8 cellular contexts compared by ENCODE assay signal in genomic region chr17:40178021-40178601, GRCh38. TPM values are rescaled to one million over a fixed set of nuclear protein-coding genes. Genes with fewer than 3 reads are reported as not detected.
DNase-seq lines count a peak whose midpoint lies in the region; ATAC-seq, FAIRE-seq and TF ChIP-seq lines count a peak whose summit lies in the region.

No MANE protein-coding gene starts in this region.

- no peak for TF ChIP-seq RAD21 in K562 (CRISPR knock-in tag; conservative IDR thresholded peaks at IDR 0.05 in 1 of 2, IDR thresholded peaks at IDR 0.05 in 1 of 2)

- H3K79me2 ChIP-seq in K562 (ENCODE audit: control insufficient read depth, insufficient read depth, low read length): no peaks in the 10 kb centered on the region

- peak overlapping the region; percentile 56; the same call in 1 of the 3 replicates for H3K27ac ChIP-seq in K562 (ENCODE audit: extremely low read depth, low read depth, low read length)
- peak overlapping the region; percentile 5 to 77 (median 74) for H3K27ac ChIP-seq in stomach
- H3K27ac ChIP-seq in psoas muscle: no peak overlapping the region

- peaks cover 9% of the 10 kb centered on the region for H3K4me1 Mint-ChIP-seq in T-helper 2 cell treated with Interferon-gamma antibody and Interleukin-4, amounts not matched to agents 5 μg/mL and 100 μg/mL, for 36 hours (ENCODE audit: low read depth)

- H4K20me1 ChIP-seq in K562 (replicated peaks; ENCODE audit: control insufficient read depth, insufficient read depth, low read length): no peaks in the 10 kb centered on the region

- H3K9me3 ChIP-seq in K562 (replicated peaks; ENCODE audit: control insufficient read depth, insufficient read depth, low read depth, low read length) (no peaks in the 10 kb centered on the region), stomach (no peaks in the 10 kb centered on the region), psoas muscle (no peaks in the 10 kb centered on the region)

- CTCF ChIA-PET in K562 (lab: Yijun Ruan, JAX; ENCODE audit: low intra/inter-chr PET ratio): no interaction called here

- no peak overlapping the region for H2AFZ ChIP-seq in K562 (ENCODE audit: low read depth, low read length)

- H3K27ac Mint-ChIP-seq in T-helper 2 cell treated with Interferon-gamma antibody and Interleukin-4, amounts not matched to agents 5 μg/mL and 100 μg/mL, for 36 hours: no peak overlapping the region

- TF ChIP-seq CTCF in K562 (IDR thresholded peaks at IDR 0.05 in 2 of 3, conservative IDR thresholded peaks at IDR 0.05 in 1 of 3; ENCODE audit: insufficient read depth in 2 of 3, low read depth in 1 of 3, low read length in 3 of 3) (no peak), stomach (IDR thresholded peaks at IDR 0.05) (no peak), psoas muscle (IDR thresholded peaks at IDR 0.05) (no peak)

- TF ChIP-seq EP300 in K562 (IDR thresholded peaks at IDR 0.05; ENCODE audit: low read length): no peak
- no peak for TF ChIP-seq EP300 in stomach (IDR thresholded peaks at IDR 0.05)

- intact Hi-C loops in K562 (cut with micrococcal nuclease): no loop called here
- intact Hi-C loops in left colon (cut with DNase I, micrococcal nuclease): loop anchor here in 1 of 2 donors (10.0 kb wide), 1 partner anchor 153 kb away; no protein-coding TSS in a partner anchor
- intact Hi-C loops in stomach (cut with DNase I; ENCODE audit: low total_unique reads): no loop called here
- intact Hi-C loops in psoas muscle (cut with DNase I): no loop called here

- H3K9me1 ChIP-seq in K562 (ENCODE audit: control insufficient read depth, insufficient read depth, low read length): peaks cover 5% of the 10 kb centered on the region

- in situ Hi-C loops in K562 (cut with MboI): no loop called here

- WGBS in K562 (ENCODE audit: insufficient coverage, low coverage, missing lambda C conversion rate): 97% methylated on average over 15 of the region's 46 CpGs
- 24 to 54% (median 37%) methylated on average over 4 to 44 of the region's 46 CpGs for WGBS in stomach, 5 donors
- WGBS in psoas muscle, 3 donors: 70 to 90% (median 81%) methylated on average over 15 to 46 of the region's 46 CpGs

- TF ChIP-seq POLR2A in K562 (conservative IDR thresholded peaks at IDR 0.05) (no peak), stomach (IDR thresholded peaks at IDR 0.05) (no peak)

- no peaks in the 10 kb centered on the region for H3K9me3 Mint-ChIP-seq in T-helper 2 cell treated with Interferon-gamma antibody and Interleukin-4, amounts not matched to agents 5 μg/mL and 100 μg/mL, for 36 hours

- no peaks in the 10 kb centered on the region for H3K27me3 Mint-ChIP-seq in T-helper 2 cell treated with Interferon-gamma antibody and Interleukin-4, amounts not matched to agents 5 μg/mL and 100 μg/mL, for 36 hours (ENCODE audit: low read depth)

- H3K4me3 ChIP-seq in K562 (no peak overlapping the region; the same call in 1 of the 2 replicates), stomach (peak overlapping the region; percentile 52 to 61 (median 59)), psoas muscle (no peak overlapping the region)

- H3K27me3 ChIP-seq in K562 (ENCODE audit: control insufficient read depth in 2 of 2, insufficient read depth in 2 of 2, low read length in 2 of 2) (no peaks in the 10 kb centered on the region), stomach (peaks cover 0 to 8% (median 0%) of the 10 kb centered on the region in 3 donors), psoas muscle (ENCODE audit: insufficient read depth in 3 of 3, low read length in 2 of 3) (no peaks in the 10 kb centered on the region)

- ATAC-seq in K562 (no peak), left colon (peak; percentile 1), psoas muscle (no peak)

- no peak overlapping the region for H3K4me2 ChIP-seq in K562 (ENCODE audit: insufficient read depth, low read length)

- peak overlapping the region in 1 of 2 experiments; percentile 62; a peak in 2 of 4 replicates for H3K9ac ChIP-seq in K562 (ENCODE audit: insufficient read depth in 1 of 2, low read depth in 2 of 2, low read length in 2 of 2)

- peaks cover 17% of the 10 kb centered on the region; the same call in 2 of the 3 replicates for H3K36me3 ChIP-seq in K562 (ENCODE audit: control insufficient read depth, insufficient read depth, low read length)
- H3K36me3 ChIP-seq in stomach: peaks cover 8 to 31% (median 25%) of the 10 kb centered on the region in 4 donors
- peaks cover 2 to 42% of the 10 kb centered on the region in 2 donors for H3K36me3 ChIP-seq in psoas muscle (ENCODE audit: insufficient read depth in 1 of 2, low read depth in 1 of 2)

- BruUV-seq in K562 (replicated peaks; lab: Mats Ljungman, UMichigan): no TSS peak

- peaks cover 10 to 28% of the 10 kb centered on the region in 2 experiments; a peak in 4 of 5 replicates for H3K4me1 ChIP-seq in K562 (replicated peaks in 1 of 2; ENCODE audit: control insufficient read depth in 2 of 2, insufficient read depth in 2 of 2, low read length in 2 of 2)
- H3K4me1 ChIP-seq in stomach: peaks cover 37 to 57% (median 46%) of the 10 kb centered on the region in 4 donors
- peaks cover 7% of the 10 kb centered on the region for H3K4me1 ChIP-seq in psoas muscle

- peak overlapping the region; percentile 12 for H3K4me3 Mint-ChIP-seq in T-helper 2 cell treated with Interferon-gamma antibody and Interleukin-4, amounts not matched to agents 5 μg/mL and 100 μg/mL, for 36 hours

- no peak for FAIRE-seq in K562 (lab: Jason Lieb, UNC)

- POLR2A ChIA-PET in K562 (lab: Yijun Ruan, JAX): interaction anchor here (0.7 to 1.2 kb wide), 2 partner anchors 13 to 38 kb away, joined by 3 read pairs; partner anchors contain the start of gene CASC3

- DNase-seq in T-helper 2 cell treated with Interferon-gamma antibody and Interleukin-4, amounts not matched to agents 5 μg/mL and 100 μg/mL, for 36 hours (ENCODE audit: low spot score): no peak
- DNase-seq in T-helper 2 cell (no peak), K562 (ENCODE audit: extremely low read depth in 1 of 4, low spot score in 3 of 4) (peak in 2 of 4 experiments; percentile 47 to 49), left colon (peak in 1 of 2 donors; percentile 55), stomach (no peak), psoas muscle (no peak), NCI-H1092 (lab: John Stamatoyannopoulos, UW) (no peak), SW 1271 (lab: John Stamatoyannopoulos, UW) (no peak)

- H3K36me3 Mint-ChIP-seq in T-helper 2 cell treated with Interferon-gamma antibody and Interleukin-4, amounts not matched to agents 5 μg/mL and 100 μg/mL, for 36 hours (ENCODE audit: low read depth): peaks cover 11% of the 10 kb centered on the region

RNA-seq across cellular contexts. Expression of gene RAPGEFL1, which starts 0.8 kb away (rescaled TPM):
- 22.1 and 46.9 TPM in 2 replicates for total RNA-seq in K562 (2011; cell fraction: chromatin; rRNA removed; ENCODE audit: low replicate concordance)
- 18.2 and 24.0 TPM in 2 replicates for total RNA-seq in K562 (2011; cell fraction: nucleolus; rRNA removed)
- total RNA-seq in K562 (2011; cell fraction: nucleoplasm; rRNA removed): 17.4 and 20.8 TPM in 2 replicates
- total RNA-seq in K562 (2014; rRNA removed) (1.8 and 2.1 TPM in 2 replicates), K562 (2014; rRNA removed; fragmentation: Illumina TruSeq; extraction: Trizol) (1.5 and 1.6 TPM in 2 replicates), K562 (2015; rRNA removed; fragmentation: Illumina TruSeq; extraction: Trizol) (1.5 and 1.8 TPM in 2 replicates), K562 (2021) (3.6 and 4.1 TPM in 2 replicates), left colon (100 to 1,000 TPM; 149 to 194 TPM), stomach (100 to 1,000 TPM in 1 of 5 donors, 10 to 100 TPM in 3, 1 to 10 TPM in 1; 8.5 to 294 (median 29.0) TPM), psoas muscle (1 to 10 TPM; 2.8 to 5.7 (median 3.9) TPM)
- polyA plus RNA-seq in K562 (2011; rRNA removed) (2.4 and 2.9 TPM in 2 replicates), K562 (2014; fragmentation: Illumina TruSeq; extraction: Trizol) (1.9 and 2.8 TPM in 2 replicates), K562 (2014; fragmentation: Nextera tagmentation; extraction: Ambion mirVana) (under 1 TPM; 0.18 to 0.50 TPM), K562 (2014; rRNA removed) (2.2 and 2.6 TPM in 2 replicates), stomach (10 to 100 TPM in 2 of 3 donors, 1 to 10 TPM in 1; 5.2 to 76.8 (median 15.4) TPM), psoas muscle (1 to 10 TPM; 1.7 to 4.2 (median 3.5) TPM)
- 1.4 and 4.0 TPM in 2 replicates for polyA plus RNA-seq in K562 (2011; cell fraction: cytosol; rRNA removed)
- 9.7 and 22.8 TPM in 2 replicates for polyA plus RNA-seq in K562 (2011; cell fraction: nucleus; rRNA removed)
- polyA plus RNA-seq in K562 (2012): 2.0 and 2.5 TPM in 2 replicates
- polyA minus RNA-seq in K562 (2011; rRNA and poly(A)+ RNA removed): 1.9 and 2.9 TPM in 2 replicates
- polyA minus RNA-seq in K562 (2011; cell fraction: cytosol; rRNA and poly(A)+ RNA removed): 2.1 and 4.2 TPM in 2 replicates
- 4.2 and 7.1 TPM in 2 replicates for polyA minus RNA-seq in K562 (2011; cell fraction: nucleus; rRNA and poly(A)+ RNA removed)

RNA-seq across cellular contexts. Expression of gene CASC3, which starts 37.8 kb away (rescaled TPM):
- total RNA-seq in K562 (2011; cell fraction: chromatin; rRNA removed; ENCODE audit: low replicate concordance): 240 and 242 TPM in 2 replicates
- total RNA-seq in K562 (2011; cell fraction: nucleolus; rRNA removed): 98.2 and 103 TPM in 2 replicates
- 184 and 228 TPM in 2 replicates for total RNA-seq in K562 (2011; cell fraction: nucleoplasm; rRNA removed)
- total RNA-seq in K562 (2014; rRNA removed): 21.5 and 30.8 TPM in 2 replicates
- 38.2 and 38.7 TPM in 2 replicates for total RNA-seq in K562 (2014; rRNA removed; fragmentation: Illumina TruSeq; extraction: Trizol)
- 34.4 and 36.5 TPM in 2 replicates for total RNA-seq in K562 (2015; rRNA removed; fragmentation: Illumina TruSeq; extraction: Trizol)
- total RNA-seq in K562 (2021): 57.5 and 61.1 TPM in 2 replicates
- 43.3 and 51.8 TPM in 2 replicates for polyA plus RNA-seq in K562 (2011; rRNA removed)
- polyA plus RNA-seq in K562 (2011; cell fraction: cytosol; rRNA removed): 29.1 and 32.3 TPM in 2 replicates
- polyA plus RNA-seq in K562 (2011; cell fraction: nucleus; rRNA removed): 191 and 220 TPM in 2 replicates
- polyA plus RNA-seq in K562 (2012): 48.8 and 57.5 TPM in 2 replicates
- 56.5 and 65.1 TPM in 2 replicates for polyA plus RNA-seq in K562 (2014; fragmentation: Illumina TruSeq; extraction: Trizol)
- 10 to 100 TPM; 12.5 to 16.9 TPM for polyA plus RNA-seq in K562 (2014; fragmentation: Nextera tagmentation; extraction: Ambion mirVana)
- polyA plus RNA-seq in K562 (2014; rRNA removed): 35.2 and 38.9 TPM in 2 replicates
- polyA minus RNA-seq in K562 (2011; rRNA and poly(A)+ RNA removed): 30.6 and 33.1 TPM in 2 replicates
- polyA minus RNA-seq in K562 (2011; cell fraction: cytosol; rRNA and poly(A)+ RNA removed): 13.3 and 20.1 TPM in 2 replicates
- polyA minus RNA-seq in K562 (2011; cell fraction: nucleus; rRNA and poly(A)+ RNA removed): 26.1 and 31.4 TPM in 2 replicates
- total RNA-seq in left colon: 10 to 100 TPM; 56.2 to 58.9 TPM
- 100 to 1,000 TPM in 2 of 5 donors, 10 to 100 TPM in 3; 41.9 to 198 (median 85.5) TPM for total RNA-seq in stomach
- 10 to 100 TPM; 27.6 to 42.2 (median 37.0) TPM for polyA plus RNA-seq in stomach
- 10 to 100 TPM; 43.9 to 76.7 (median 57.1) TPM for total RNA-seq in psoas muscle
- 10 to 100 TPM; 34.5 to 53.6 (median 38.6) TPM for polyA plus RNA-seq in psoas muscle

RNA-seq across cellular contexts. Expression of gene WIPF2, which starts 41.0 kb away (rescaled TPM):
- 16.7 and 19.5 TPM in 2 replicates for total RNA-seq in K562 (2011; cell fraction: chromatin; rRNA removed; ENCODE audit: low replicate concordance)
- total RNA-seq in K562 (2011; cell fraction: nucleolus; rRNA removed): 7.8 and 9.5 TPM in 2 replicates
- total RNA-seq in K562 (2011; cell fraction: nucleoplasm; rRNA removed): 11.8 and 19.5 TPM in 2 replicates
- total RNA-seq in K562 (2014; rRNA removed) (4.0 and 5.3 TPM in 2 replicates), K562 (2014; rRNA removed; fragmentation: Illumina TruSeq; extraction: Trizol) (4.5 and 5.1 TPM in 2 replicates), K562 (2015; rRNA removed; fragmentation: Illumina TruSeq; extraction: Trizol) (4.9 and 5.3 TPM in 2 replicates), K562 (2021) (13.9 and 15.0 TPM in 2 replicates), left colon (10 to 100 TPM; 43.6 to 53.6 TPM), stomach (10 to 100 TPM in 4 of 5 donors, 1 to 10 TPM in 1; 1.4 to 40.6 (median 15.4) TPM), psoas muscle (1 to 10 TPM; 6.8 to 9.6 (median 8.4) TPM)
- polyA plus RNA-seq in K562 (2011; rRNA removed) (3.6 and 5.3 TPM in 2 replicates), K562 (2014; fragmentation: Illumina TruSeq; extraction: Trizol) (10.7 and 11.0 TPM in 2 replicates), K562 (2014; fragmentation: Nextera tagmentation; extraction: Ambion mirVana) (1 to 10 TPM; 3.9 to 4.5 TPM), K562 (2014; rRNA removed) (6.5 and 7.9 TPM in 2 replicates), stomach (10 to 100 TPM in 2 of 3 donors, 1 to 10 TPM in 1; 6.3 to 11.8 (median 11.2) TPM), psoas muscle (10 to 100 TPM in 1 of 3 donors, 1 to 10 TPM in 2; 4.0 to 10.5 (median 4.8) TPM)
- 2.3 and 4.4 TPM in 2 replicates for polyA plus RNA-seq in K562 (2011; cell fraction: cytosol; rRNA removed)
- polyA plus RNA-seq in K562 (2011; cell fraction: nucleus; rRNA removed): 2.7 and 5.2 TPM in 2 replicates
- polyA plus RNA-seq in K562 (2012): 11.7 and 13.9 TPM in 2 replicates
- polyA minus RNA-seq in K562 (2011; rRNA and poly(A)+ RNA removed): 3.7 and 3.8 TPM in 2 replicates
- 3.1 and 3.5 TPM in 2 replicates for polyA minus RNA-seq in K562 (2011; cell fraction: cytosol; rRNA and poly(A)+ RNA removed)
- polyA minus RNA-seq in K562 (2011; cell fraction: nucleus; rRNA and poly(A)+ RNA removed): 2.3 and 2.8 TPM in 2 replicates

RNA-seq across cellular contexts. Expression of gene MSL1, which starts 56.3 kb away (rescaled TPM):
- total RNA-seq in K562 (2011; cell fraction: chromatin; rRNA removed; ENCODE audit: low replicate concordance): 152 and 243 TPM in 2 replicates
- total RNA-seq in K562 (2011; cell fraction: nucleolus; rRNA removed): 80.5 and 93.3 TPM in 2 replicates
- 126 and 148 TPM in 2 replicates for total RNA-seq in K562 (2011; cell fraction: nucleoplasm; rRNA removed)
- total RNA-seq in K562 (2014; rRNA removed): 51.7 and 52.4 TPM in 2 replicates
- total RNA-seq in K562 (2014; rRNA removed; fragmentation: Illumina TruSeq; extraction: Trizol): 61.9 and 64.9 TPM in 2 replicates
- 77.8 and 91.8 TPM in 2 replicates for total RNA-seq in K562 (2015; rRNA removed; fragmentation: Illumina TruSeq; extraction: Trizol)
- total RNA-seq in K562 (2021): 48.6 and 61.8 TPM in 2 replicates
- 48.0 and 66.7 TPM in 2 replicates for polyA plus RNA-seq in K562 (2011; rRNA removed)
- polyA plus RNA-seq in K562 (2011; cell fraction: cytosol; rRNA removed): 15.6 and 17.6 TPM in 2 replicates
- polyA plus RNA-seq in K562 (2011; cell fraction: nucleus; rRNA removed): 122 and 128 TPM in 2 replicates
- polyA plus RNA-seq in K562 (2012): 40.1 and 52.3 TPM in 2 replicates
- 99.3 and 120 TPM in 2 replicates for polyA plus RNA-seq in K562 (2014; fragmentation: Illumina TruSeq; extraction: Trizol)
- 10 to 100 TPM; 13.8 to 13.9 TPM for polyA plus RNA-seq in K562 (2014; fragmentation: Nextera tagmentation; extraction: Ambion mirVana)
- 62.8 and 74.1 TPM in 2 replicates for polyA plus RNA-seq in K562 (2014; rRNA removed)
- 56.6 and 69.1 TPM in 2 replicates for polyA minus RNA-seq in K562 (2011; rRNA and poly(A)+ RNA removed)
- polyA minus RNA-seq in K562 (2011; cell fraction: cytosol; rRNA and poly(A)+ RNA removed): 16.1 and 30.2 TPM in 2 replicates
- 40.7 and 50.6 TPM in 2 replicates for polyA minus RNA-seq in K562 (2011; cell fraction: nucleus; rRNA and poly(A)+ RNA removed)
- total RNA-seq in left colon: 10 to 100 TPM; 77.4 to 82.0 TPM
- total RNA-seq in stomach: 100 to 1,000 TPM in 2 of 5 donors, 10 to 100 TPM in 3; 47.1 to 322 (median 90.1) TPM
- polyA plus RNA-seq in stomach: 10 to 100 TPM; 29.3 to 63.8 (median 32.7) TPM
- 10 to 100 TPM; 63.3 to 75.6 (median 69.0) TPM for total RNA-seq in psoas muscle
- 10 to 100 TPM; 48.6 to 84.7 (median 56.4) TPM for polyA plus RNA-seq in psoas muscle

Comparison
In these comparisons a context has a peak if more than half of its experiments do, and no peak if none do; other contexts are left out.
1. H3K4me3 ChIP-seq: peak in stomach (4 of 4); none in K562 (single experiment) and psoas muscle (single experiment).